ENCODE assay signal across 9 cellular contexts in genomic region chr3:101643861-101644613, GRCh38. TPM values are rescaled to one million over a fixed set of nuclear protein-coding genes. Genes with fewer than 3 reads are reported as not detected.
DNase-seq lines count a peak whose midpoint lies in the region; ATAC-seq lines count a peak whose summit lies in the region.
"Had no signal": no experiment of that assay in that cellular context is flagged by ENCODE, and none has a peak within 500 bp of the region (broad histone marks: within the 10 kb centered on the region; RNA-seq: fewer than 3 reads in every experiment).

No MANE protein-coding gene starts in this region.

- H3K27me3 ChIP-seq in H7 (ENCODE audit: control insufficient read depth, insufficient read depth, low read length): no peaks in the 10 kb centered on the region

- H3K9me3 Mint-ChIP-seq in stimulated activated memory B cell treated with anti-CD40 and anti-IgM and Interleukin-4, amounts not matched to agents 10 μg/mL and 1 μg/mL and 100 μg/mL, for 72 hours: no peaks in the 10 kb centered on the region
- H3K9me3 Mint-ChIP-seq: naive B cell had no signal

- peaks cover 2% of the 10 kb centered on the region; the same call in 1 of the 2 replicates for H3K36me3 ChIP-seq in H7 (replicated peaks; ENCODE audit: control insufficient read depth, insufficient read depth, low read length)

- no peaks in the 10 kb centered on the region for H3K4me1 Mint-ChIP-seq in stimulated activated memory B cell treated with anti-CD40 and anti-IgM and Interleukin-4, amounts not matched to agents 10 μg/mL and 1 μg/mL and 100 μg/mL, for 72 hours

- H3K27ac Mint-ChIP-seq in stimulated activated memory B cell treated with anti-CD40 and anti-IgM and Interleukin-4, amounts not matched to agents 10 μg/mL and 1 μg/mL and 100 μg/mL, for 72 hours: no peak overlapping the region

- no peak for ATAC-seq in GM21528 (IDR thresholded peaks at IDR 0.05; ENCODE audit: low FRiP score, unreplicated experiment)
- no peak for ATAC-seq in stimulated activated memory B cell treated with anti-CD40 and anti-IgM and Interleukin-4, amounts not matched to agents 10 μg/mL and 1 μg/mL and 100 μg/mL, for 72 hours

- H3K4me3 Mint-ChIP-seq in stimulated activated memory B cell treated with anti-CD40 and anti-IgM and Interleukin-4, amounts not matched to agents 10 μg/mL and 1 μg/mL and 100 μg/mL, for 72 hours: no peak overlapping the region
- H3K4me3 Mint-ChIP-seq: naive B cell had no signal

- peak; percentile 80 for DNase-seq in GM04503 (ENCODE audit: low read depth)
- peak; percentile 21 for DNase-seq in NOMO-1 treated with dmso at 0.1 percent for 144 hours (lab: John Stamatoyannopoulos, UW; ENCODE audit: unreplicated experiment)
- DNase-seq in amniotic epithelial cell (ENCODE audit: low read depth): peak; percentile 89
- DNase-seq in renal cortical epithelial cell (ENCODE audit: low read depth): peak; percentile 80
- DNase-seq in NCI-H748 treated with DMSO at 0.1 percent for 48 hours (lab: John Stamatoyannopoulos, UW): no peak
- no peak for DNase-seq in H7
- DNase-seq: naive B cell had no signal

- peaks cover 17% of the 10 kb centered on the region for H3K36me3 Mint-ChIP-seq in stimulated activated memory B cell treated with anti-CD40 and anti-IgM and Interleukin-4, amounts not matched to agents 10 μg/mL and 1 μg/mL and 100 μg/mL, for 72 hours

- H3K4me3 ChIP-seq in H7 (ENCODE audit: insufficient read depth, low read depth, low read length): no peak overlapping the region

- no peaks in the 10 kb centered on the region for H3K27me3 Mint-ChIP-seq in stimulated activated memory B cell treated with anti-CD40 and anti-IgM and Interleukin-4, amounts not matched to agents 10 μg/mL and 1 μg/mL and 100 μg/mL, for 72 hours
- H3K27me3 Mint-ChIP-seq: naive B cell had no signal

RNA-seq across cellular contexts. Expression of gene ZBTB11, which starts 32.9 kb away (rescaled TPM):
- total RNA-seq in renal cortical epithelial cell: 26.0 and 26.9 TPM in 2 replicates
- 15.3 and 19.6 TPM in 2 replicates for total RNA-seq in H7 (2014; rRNA removed; shearing (Covaris generic))

RNA-seq across cellular contexts. Expression of gene RPL24, which starts 42.5 kb away (rescaled TPM):
- total RNA-seq in renal cortical epithelial cell: 838 and 2,187 TPM in 2 replicates
- 1,928 and 2,088 TPM in 2 replicates for total RNA-seq in H7 (2014; rRNA removed; shearing (Covaris generic))

Comparison
In these comparisons a context has a peak if more than half of its experiments do, and no peak if none do; other contexts are left out.
1. DNase-seq: peak in GM04503 (single experiment), NOMO-1 treated with dmso at 0.1 percent for 144 hours (single experiment), amniotic epithelial cell (single experiment) and renal cortical epithelial cell (single experiment); none in NCI-H748 treated with DMSO at 0.1 percent for 48 hours (single experiment) and H7 (single experiment).